ENCODE assay signal across 14 cellular contexts in the genomic region with DNA sequence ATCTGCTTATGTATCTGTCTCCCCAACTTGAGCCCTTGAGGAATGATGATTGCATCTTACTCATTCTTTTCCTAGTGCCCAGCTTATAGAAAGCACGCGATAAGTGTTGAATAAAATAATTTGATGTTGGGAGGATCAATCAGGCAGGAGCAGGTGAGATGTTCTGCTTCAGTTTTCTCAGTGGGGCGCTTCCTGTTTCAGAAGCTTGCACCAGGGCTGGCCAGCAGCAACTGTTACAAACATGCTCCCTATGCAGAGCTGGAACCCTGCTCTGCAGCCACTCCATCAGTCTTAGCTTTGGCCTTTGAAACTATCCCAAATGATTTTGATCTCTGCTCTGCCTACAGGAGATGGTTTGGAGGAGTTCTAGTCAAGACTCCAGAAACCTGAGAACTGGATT. TPM values are rescaled to one million over a fixed set of nuclear protein-coding genes. Genes with fewer than 3 reads are reported as not detected.
A peak's percentile ranks its signal among the peaks of the same experiment; 100 is the strongest.
DNase-seq lines count a peak whose midpoint lies in the region; ATAC-seq and TF ChIP-seq lines count a peak whose summit lies in the region.
"Had no signal": no experiment of that assay in that cellular context is flagged by ENCODE, and none has a peak within 500 bp of the region (broad histone marks: within the 10 kb centered on the region; RNA-seq: fewer than 3 reads in every experiment).

No MANE protein-coding gene starts in this region.

- peak overlapping the region in 1 of 2 donors; percentile 39 for H3K9ac ChIP-seq in mucosa of rectum (ENCODE audit: low read depth in 1 of 2, low read length in 2 of 2)
- H3K9ac ChIP-seq in trophoblast cell (ENCODE audit: low read length) = no peak overlapping the region
- H3K9ac ChIP-seq: neural progenitor cell had no signal

- TF ChIP-seq CTCF in foreskin keratinocyte (conservative IDR thresholded peaks at IDR 0.05) (no peak), CD14-positive monocyte (IDR thresholded peaks at IDR 0.05) (no peak)

- peaks cover 15 to 19% (median 17%) of the 10 kb centered on the region in 3 donors for H3K27me3 Mint-ChIP-seq in CD14-positive monocyte (ENCODE audit: low read depth in 3 of 3)

- H3K79me1 ChIP-seq in trophoblast cell (ENCODE audit: low read length) = peaks cover 11% of the 10 kb centered on the region

- H3K4me1 ChIP-seq in mucosa of rectum (ENCODE audit: control insufficient read depth in 2 of 2, insufficient read depth in 2 of 2, low read length in 2 of 2) (peaks cover 37 to 57% of the 10 kb centered on the region in 2 donors), trophoblast cell (ENCODE audit: control insufficient read depth in 1 of 2, insufficient read depth in 2 of 2, low read length in 2 of 2) (peaks cover 5 to 16% of the 10 kb centered on the region in 2 experiments), foreskin keratinocyte (peaks cover 9% of the 10 kb centered on the region)

- no peak overlapping the region for H3K4me2 ChIP-seq in trophoblast cell (ENCODE audit: low read length)
- H3K4me2 ChIP-seq: neural progenitor cell had no signal

- peaks cover 0 to 2% (median 0%) of the 10 kb centered on the region in 7 donors for H3K9me3 Mint-ChIP-seq in CD14-positive monocyte
- H3K9me3 Mint-ChIP-seq: neural progenitor cell, WTC11 had no signal

- H3K4me3 Mint-ChIP-seq in CD14-positive monocyte = no peak overlapping the region
- H3K4me3 Mint-ChIP-seq: neural progenitor cell, WTC11 had no signal

- no peak overlapping the region for H2BK12ac ChIP-seq in trophoblast cell (ENCODE audit: low read length)

- H2AFZ ChIP-seq in trophoblast cell (ENCODE audit: insufficient read depth, low read length, poor library complexity) = no peak overlapping the region
- H2AFZ ChIP-seq: neural progenitor cell had no signal

- no peak overlapping the region for H2BK5ac ChIP-seq in trophoblast cell (ENCODE audit: low read depth, low read length, poor library complexity)

- H3K27me3 ChIP-seq in mucosa of rectum (ENCODE audit: control insufficient read depth in 2 of 2, insufficient read depth in 2 of 2, low read length in 2 of 2) (no peaks in the 10 kb centered on the region), trophoblast cell (ENCODE audit: insufficient read depth, low read length) (no peaks in the 10 kb centered on the region), foreskin keratinocyte (no peaks in the 10 kb centered on the region)

- no peak overlapping the region for H4K91ac ChIP-seq in trophoblast cell (ENCODE audit: low read depth, low read length)

- H2AK5ac ChIP-seq in trophoblast cell (ENCODE audit: low read length) = no peak overlapping the region

- peak overlapping the region in 1 of 2 donors; percentile 17 for H3K4me3 ChIP-seq in mucosa of rectum (ENCODE audit: low read length in 2 of 2)
- H3K4me3 ChIP-seq in trophoblast cell (ENCODE audit: low read depth, low read length) = no peak overlapping the region
- H3K4me3 ChIP-seq: neural progenitor cell had no signal

- H3K79me2 ChIP-seq in trophoblast cell (ENCODE audit: control insufficient read depth, insufficient read depth, low read length, poor library complexity) = peaks cover 5% of the 10 kb centered on the region

- peaks cover 0 to 4% of the 10 kb centered on the region in 2 donors for H3K36me3 ChIP-seq in mucosa of rectum (ENCODE audit: control insufficient read depth in 2 of 2, insufficient read depth in 2 of 2, low read length in 2 of 2)
- H3K36me3 ChIP-seq in trophoblast cell (ENCODE audit: control insufficient read depth in 1 of 2, insufficient read depth in 2 of 2, low read length in 2 of 2) = no peaks in the 10 kb centered on the region
- H3K36me3 ChIP-seq: neural progenitor cell had no signal

- 0 out of 2 replicates have a peak, but pooled peaks have one; percentile 22 for TF ChIP-seq POLR2A in Raji (IDR thresholded peaks at IDR 0.05; ENCODE audit: insufficient read depth, low read depth, low read length)

- H3K9me3 ChIP-seq in mucosa of rectum (ENCODE audit: control insufficient read depth in 2 of 2, low read length in 2 of 2) (no peaks in the 10 kb centered on the region), trophoblast cell (ENCODE audit: insufficient read depth, low read depth, low read length) (no peaks in the 10 kb centered on the region)

- peak overlapping the region in 1 of 7 donors; percentile 53 for H3K27ac Mint-ChIP-seq in CD14-positive monocyte
- H3K27ac Mint-ChIP-seq: neural progenitor cell, WTC11 had no signal

- H4K8ac ChIP-seq in trophoblast cell (ENCODE audit: low read depth, low read length) = no peak overlapping the region

- peaks cover 0 to 12% of the 10 kb centered on the region in 2 donors for H3K36me3 Mint-ChIP-seq in CD14-positive monocyte
- H3K36me3 Mint-ChIP-seq: neural progenitor cell, WTC11 had no signal

- intact Hi-C loops in CD14-positive monocyte (cut with micrococcal nuclease) = no loop called here

- no peak overlapping the region for H3K4ac ChIP-seq in trophoblast cell (ENCODE audit: low read depth, low read length)

- no peak overlapping the region for H2BK120ac ChIP-seq in trophoblast cell (ENCODE audit: insufficient read depth, low read length, poor library complexity)

- no peak overlapping the region for H3K23ac ChIP-seq in trophoblast cell (ENCODE audit: low read length)

- H3K18ac ChIP-seq in trophoblast cell (ENCODE audit: low read length) = no peak overlapping the region

- no peak overlapping the region for H4K12ac ChIP-seq in trophoblast cell (ENCODE audit: low read depth, low read length)

- DNase-seq in COR-L47 (lab: John Stamatoyannopoulos, UW) (peak; percentile 15), GM19238 (ENCODE audit: insufficient read length, low spot score) (peak; percentile 15), inferior parietal cortex (ENCODE audit: extremely low spot score) (no peak), trophoblast cell (no peak), foreskin keratinocyte (no peak), CD14-positive monocyte (ENCODE audit: low spot score) (no peak)
- DNase-seq: activated naive CD4-positive, alpha-beta T cell; DMS 273 treated with DMSO at 0.1 percent for 48 hours; NCI-H2029 had no signal

- no peak overlapping the region for H3K14ac ChIP-seq in trophoblast cell (ENCODE audit: low read length)

- no CpG with 5 or more reads among the region's 3 CpGs for WGBS in trophoblast cell (ENCODE audit: extremely low coverage, insufficient coverage, insufficient read length)

- H3K4me1 Mint-ChIP-seq in CD14-positive monocyte = peaks cover 33% of the 10 kb centered on the region

- ATAC-seq in foreskin keratinocyte = no peak

- H3K27ac ChIP-seq in mucosa of rectum (ENCODE audit: low read depth in 2 of 2, low read length in 2 of 2) (peak overlapping the region; percentile 77 to 96), trophoblast cell (ENCODE audit: low read depth, low read length) (no peak overlapping the region), foreskin keratinocyte (no peak overlapping the region)
- H3K27ac ChIP-seq: neural progenitor cell had no signal

RNA-seq across cellular contexts. Expression of gene ENDOD1, which starts 3.9 kb away (rescaled TPM):
- polyA plus RNA-seq in trophoblast cell (2013) = 24.8 and 25.3 TPM in 2 replicates
- total RNA-seq in foreskin keratinocyte = 35.0 and 46.2 TPM in 2 replicates
- polyA plus RNA-seq in foreskin keratinocyte = 15.2 and 16.8 TPM in 2 replicates
- polyA plus RNA-seq in CD14-positive monocyte = 1 to 10 TPM; 3.2 to 3.4 TPM

RNA-seq across cellular contexts. Expression of gene SRSF8, which starts 26.8 kb away (rescaled TPM):
- 18.6 and 18.9 TPM in 2 replicates for polyA plus RNA-seq in trophoblast cell (2013)
- total RNA-seq in foreskin keratinocyte = 29.5 and 34.2 TPM in 2 replicates
- polyA plus RNA-seq in foreskin keratinocyte (28.5 and 29.7 TPM in 2 replicates), CD14-positive monocyte (10 to 100 TPM; 24.4 to 24.9 TPM)

RNA-seq across cellular contexts. Expression of gene KDM4F, which starts 44.3 kb away (rescaled TPM):
- polyA plus RNA-seq in trophoblast cell (2013) = not detected in 2 replicates
- total RNA-seq in foreskin keratinocyte = not detected in 2 replicates
- polyA plus RNA-seq in foreskin keratinocyte = not detected in 2 replicates
- not detected for polyA plus RNA-seq in CD14-positive monocyte
- total RNA-seq: RPMI7951, WTC11 had no signal

Comparison
In these comparisons a context has a peak if more than half of its experiments do, and no peak if none do; other contexts are left out.
1. DNase-seq: peak in COR-L47 (single experiment) and GM19238 (single experiment); none in inferior parietal cortex (single experiment), trophoblast cell (0 of 2), foreskin keratinocyte (0 of 2) and CD14-positive monocyte (single experiment).
2. H3K27ac ChIP-seq: peak in mucosa of rectum (2 of 2); none in trophoblast cell (single experiment) and foreskin keratinocyte (single experiment).